In the genomic region with DNA sequence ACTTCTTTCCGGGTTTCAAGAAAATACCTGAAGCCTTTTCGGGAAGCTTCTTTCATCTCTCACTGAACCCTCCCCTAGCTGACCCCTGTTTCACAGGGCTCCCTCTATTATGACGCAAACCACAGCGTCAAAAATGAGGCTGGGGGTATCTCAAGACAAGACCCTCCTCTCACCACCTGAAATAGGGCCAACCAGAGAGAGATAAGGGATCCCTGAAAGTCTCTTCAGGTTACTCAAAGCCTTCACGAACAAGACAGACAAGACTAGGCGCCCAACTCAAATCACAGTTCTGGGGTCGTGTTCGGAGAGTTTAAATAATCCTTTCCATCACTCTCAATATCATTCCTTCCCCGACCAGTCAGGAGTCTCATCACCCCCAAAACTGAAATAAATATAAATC, we compare ENCODE assay signal across 8 cellular contexts. TPM values are rescaled to one million over a fixed set of nuclear protein-coding genes. Genes with fewer than 3 reads are reported as not detected.
DNase-seq lines count a peak whose midpoint lies in the region; ATAC-seq and TF ChIP-seq lines count a peak whose summit lies in the region.

No MANE protein-coding gene starts in this region.

- H3K4me1 ChIP-seq in neuron (ENCODE audit: insufficient read depth, low read length), result peaks cover 4% of the 10 kb centered on the region

- POLR2A ChIA-PET in CD4-positive, alpha-beta T cell (lab: Charles Lee), result interaction anchor here (0.7 to 4.4 kb wide), 14 partner anchors 12 to 1446 kb away, joined by 3 to 46 read pairs (median 8); a partner anchor contains a TSS

- H3K9me3 Mint-ChIP-seq in CD4-positive, alpha-beta T cell, result no peaks in the 10 kb centered on the region
- no peaks in the 10 kb centered on the region for H3K9me3 Mint-ChIP-seq in effector memory CD8-positive, alpha-beta T cell

- ATAC-seq in CD4-positive, alpha-beta T cell (ENCODE audit: poor library complexity), result no peak
- ATAC-seq in effector memory CD8-positive, alpha-beta T cell (replicated peaks), result no peak
- ATAC-seq in activated CD4-positive, CD25-positive, alpha-beta regulatory T cell treated with anti-CD3 and anti-CD28 coated beads, Interleukin-2, amount 50 U/mL, for 24 hours, result no peak
- no peak for ATAC-seq in GM18498 (IDR thresholded peaks at IDR 0.05; ENCODE audit: unreplicated experiment)
- no peak for ATAC-seq in GM21515 (IDR thresholded peaks at IDR 0.05; ENCODE audit: unreplicated experiment)

- H3K36me3 ChIP-seq in neuron (ENCODE audit: insufficient read depth, low read length), result peaks cover 15% of the 10 kb centered on the region

- TF ChIP-seq POLR2A in NB4 (IDR thresholded peaks at IDR 0.05; ENCODE audit: extremely low read depth, insufficient read length), result no peak

- H3K4me3 ChIP-seq in NB4 (ENCODE audit: low read depth, low read length) (peak overlapping the region; percentile 84), neuron (ENCODE audit: low read length) (peak overlapping the region; percentile 91)

- peaks cover 29% of the 10 kb centered on the region for H3K4me1 Mint-ChIP-seq in CD4-positive, alpha-beta T cell (ENCODE audit: low read depth)
- H3K4me1 Mint-ChIP-seq in effector memory CD8-positive, alpha-beta T cell (ENCODE audit: low read depth in 2 of 2), result peaks cover 8 to 12% of the 10 kb centered on the region in 2 donors

- CTCF ChIA-PET in CD4-positive, alpha-beta T cell (lab: Charles Lee), result interaction anchor here (1.1 kb wide), 1 partner anchor 12 kb away, joined by 3 read pairs; no protein-coding TSS in a partner anchor

- H3K9me3 ChIP-seq in CD4-positive, alpha-beta T cell (ENCODE audit: control insufficient read depth, low read length), result no peaks in the 10 kb centered on the region
- H3K9me3 ChIP-seq in neuron (ENCODE audit: low read length), result no peaks in the 10 kb centered on the region

- peak overlapping the region; percentile 96 for H3K4me3 Mint-ChIP-seq in CD4-positive, alpha-beta T cell
- peak overlapping the region; percentile 89 to 90 for H3K4me3 Mint-ChIP-seq in effector memory CD8-positive, alpha-beta T cell

- peaks cover 47% of the 10 kb centered on the region for H3K36me3 Mint-ChIP-seq in CD4-positive, alpha-beta T cell (ENCODE audit: low read depth)
- peaks cover 36% of the 10 kb centered on the region for H3K36me3 Mint-ChIP-seq in effector memory CD8-positive, alpha-beta T cell (ENCODE audit: insufficient read depth)

- peak overlapping the region; percentile 99 for H3K27ac Mint-ChIP-seq in CD4-positive, alpha-beta T cell
- H3K27ac Mint-ChIP-seq in effector memory CD8-positive, alpha-beta T cell, result peak overlapping the region; percentile 93 to 94

- no peak for TF ChIP-seq CTCF in CD4-positive, alpha-beta T cell (IDR thresholded peaks at IDR 0.05)
- no peak for TF ChIP-seq CTCF in NB4 (IDR thresholded peaks at IDR 0.05; ENCODE audit: low read depth, low read length)

- no peak overlapping the region for H3K27ac ChIP-seq in CD4-positive, alpha-beta T cell (ENCODE audit: low read depth, low read length)

- no peaks in the 10 kb centered on the region for H3K27me3 ChIP-seq in CD4-positive, alpha-beta T cell (ENCODE audit: control insufficient read depth, insufficient read depth, low read length)
- no peaks in the 10 kb centered on the region for H3K27me3 ChIP-seq in neuron (ENCODE audit: insufficient read depth, low read length)

- no peak overlapping the region for H2AFZ ChIP-seq in neuron (ENCODE audit: low read depth, low read length)

- no peak for DNase-seq in CD4-positive, alpha-beta T cell
- DNase-seq in NB4 (ENCODE audit: low read depth) (no peak), iPS-NIHi7 (ENCODE audit: extremely low spot score) (no peak)
- DNase-seq in effector memory CD8-positive, alpha-beta T cell, result peak in 1 of 3 experiments; percentile 2

- intact Hi-C loops in CD4-positive, alpha-beta T cell (cut with DNase I, micrococcal nuclease), result loop anchor here (5.0 to 10.0 kb wide), 4 partner anchors 489 to 818 kb away; a partner anchor contains a TSS

- no peaks in the 10 kb centered on the region for H3K27me3 Mint-ChIP-seq in CD4-positive, alpha-beta T cell
- H3K27me3 Mint-ChIP-seq in effector memory CD8-positive, alpha-beta T cell, result no peaks in the 10 kb centered on the region

RNA-seq across cellular contexts. Expression of a gene that starts 1.2 kb away (rescaled TPM):
- 10 to 100 TPM; 46.1 to 49.9 TPM for total RNA-seq in CD4-positive, alpha-beta T cell
